In genomic region chr6:156440688-156441087, GRCh38 we compare ENCODE assay signal across 8 cellular contexts.
"Had no signal": no experiment of that assay in that cellular context is flagged by ENCODE, and none has a peak within 500 bp of the region (broad histone marks: within the 10 kb centered on the region; RNA-seq: fewer than 3 reads in every experiment).

No MANE protein-coding gene starts in this region.

- H3K9me3 ChIP-seq: HAP-1 had no signal

- H2AFZ ChIP-seq: GM23248 had no signal

- FAIRE-seq: HTR-8/SVneo had no signal

- H3K9ac ChIP-seq: GM23248 had no signal

- H3K36me3 ChIP-seq: HAP-1 had no signal

- H3K27ac Mint-ChIP-seq: IgD-negative memory B cell had no signal

- H3K27ac ChIP-seq: GM23248 had no signal

- H3K4me3 Mint-ChIP-seq: IgD-negative memory B cell had no signal

- H3K4me3 ChIP-seq: GM23248, HAP-1 had no signal

- H3K4me1 ChIP-seq: HAP-1 had no signal

- DNase-seq: GM23248, GOT3, H7, Kasumi-1, KG1 had no signal
